34 cellular contexts compared by ENCODE assay signal in genomic region chr5:163357636-163358035, GRCh38.
"Had no signal": no experiment of that assay in that cellular context is flagged by ENCODE, and none has a peak within 500 bp of the region (broad histone marks: within the 10 kb centered on the region; RNA-seq: fewer than 3 reads in every experiment).

No MANE protein-coding gene starts in this region.

- H3K4me1 ChIP-seq: ascending aorta, breast epithelium had no signal

- H3K27ac ChIP-seq: ascending aorta, body of pancreas, brain microvascular endothelial cell, breast epithelium, VCaP had no signal

- FAIRE-seq: TTC549 had no signal

- H3K36me3 ChIP-seq: ascending aorta, brain microvascular endothelial cell, breast epithelium had no signal

- ATAC-seq: activated CD8-positive, alpha-beta T cell treated with anti-CD3 and anti-CD28 coated beads for 36 hours; activated naive CD4-positive, alpha-beta T cell treated with anti-CD3 and anti-CD28 coated beads, Interleukin-2, amount 50 U/mL, for 72 hours; activated naive CD8-positive, alpha-beta T cell treated with anti-CD3 and anti-CD28 coated beads, Interleukin-2, amount 50 U/mL, for 24 hours; activated T-cell treated with anti-CD3 and anti-CD28 coated beads, Interleukin-2, amount 50 U/mL, for 4 hours; activated T-cell treated with anti-CD3 and anti-CD28 coated beads, Interleukin-2, amount 50 U/mL, for 72 hours; activated T-helper 17 cell treated with anti-CD3 and anti-CD28 coated beads, Interleukin-2, amount 50 U/mL, for 72 hours; body of pancreas had no signal

- DNase-seq: activated B cell treated with CpG ODN at 0.5 μM for 24 hours; activated CD4-positive, alpha-beta memory T cell treated with anti-CD3 and anti-CD28 coated beads for 36 hours; activated CD4-positive, alpha-beta T cell treated with anti-CD3 and anti-CD28 coated beads for 4 hours; activated CD4-positive, alpha-beta T cell treated with anti-CD3 and anti-CD28 coated beads, Interleukin-2, amount 10 ng/mL, durations not matched to agents 24 days and 14 days; activated CD4-positive, alpha-beta T cell treated with anti-CD3 and anti-CD28 coated beads, Interleukin-2, amount 50 U/mL, for 1 hour; activated CD4-positive, alpha-beta T cell treated with anti-CD3 and anti-CD28 coated beads, Interleukin-2, amount 50 U/mL, for 4 hours; activated CD4-positive, CD25-positive, alpha-beta regulatory T cell treated with anti-CD3 and anti-CD28 coated beads, Interleukin-2, amount 50 U/mL, for 72 hours; activated CD8-positive, alpha-beta memory T cell treated with anti-CD3 and anti-CD28 coated beads, Interleukin-2, amount 50 U/mL, for 4 hours; activated CD8-positive, alpha-beta T cell treated with anti-CD3 and anti-CD28 coated beads for 36 hours; activated effector memory CD4-positive, alpha-beta T cell treated with anti-CD3 and anti-CD28 coated beads, Interleukin-2, amount 50 U/mL, for 16 hours; activated gamma-delta T cell treated with Interleukin-2 at 50 U/mL for 16 hours; activated naive CD4-positive, alpha-beta T cell; activated naive CD4-positive, alpha-beta T cell treated with anti-CD3 and anti-CD28 coated beads for 36 hours; activated naive CD4-positive, alpha-beta T cell treated with anti-CD3 and anti-CD28 coated beads, Interleukin-2, amount 50 U/mL, for 16 hours; activated naive CD8-positive, alpha-beta T cell treated with anti-CD3 and anti-CD28 coated beads, Interleukin-2, amount 10 ng/mL, durations not matched to agents 7 days and 5 days; activated naive CD8-positive, alpha-beta T cell treated with anti-CD3 and anti-CD28 coated beads, Interleukin-2, amount 50 U/mL, for 24 hours; activated T-cell treated with anti-CD3 and anti-CD28 coated beads for 4 hours; activated T-cell treated with anti-CD3 and anti-CD28 coated beads, Interleukin-2, amount 50 U/mL, for 1 hour; activated T-cell treated with anti-CD3 and anti-CD28 coated beads, Interleukin-2, amount 50 U/mL, for 4 hours; activated T-cell treated with anti-CD3 and anti-CD28 coated beads, Interleukin-2, amount 50 U/mL, for 72 hours; amygdala; anterior cingulate cortex; body of pancreas; brain microvascular endothelial cell; central memory CD4-positive, alpha-beta T cell; T-helper 1 cell; T-helper 2 cell; T-helper 9 cell had no signal

- H3K9me3 ChIP-seq: ascending aorta, body of pancreas, breast epithelium had no signal

- H3K4me3 ChIP-seq: ascending aorta, body of pancreas, breast epithelium had no signal

- H3K27me3 ChIP-seq: ascending aorta, body of pancreas, brain microvascular endothelial cell, breast epithelium had no signal
